Comparison of ENCODE assay signal across 8 cellular contexts in genomic region chr1:204503122-204503912, GRCh38. TPM values are rescaled to one million over a fixed set of nuclear protein-coding genes. Genes with fewer than 3 reads are reported as not detected.
A peak's percentile ranks its signal among the peaks of the same experiment; 100 is the strongest.
DNase-seq lines count a peak whose midpoint lies in the region; ATAC-seq, FAIRE-seq and TF ChIP-seq lines count a peak whose summit lies in the region.

No MANE protein-coding gene starts in this region.

- no peaks in the 10 kb centered on the region for H3K9me1 ChIP-seq in K562 (ENCODE audit: control insufficient read depth, insufficient read depth, low read length)

- intact Hi-C loops in HCT116 (cut with micrococcal nuclease), result loop anchor here (1.0 to 2.0 kb wide), 4 partner anchors 57 to 341 kb away; no protein-coding TSS in a partner anchor
- intact Hi-C loops in K562 (cut with micrococcal nuclease), result loop anchor here (1.0 to 10.0 kb wide), 7 partner anchors 57 to 639 kb away; partner anchors contain the start of gene SNRPE
- intact Hi-C loops in left lung (cut with DNase I), result loop anchor here (5.0 to 10.0 kb wide), 3 partner anchors 56 to 71 kb away; no protein-coding TSS in a partner anchor
- intact Hi-C loops in vagina (cut with DNase I), result loop anchor here (5.0 kb wide), 1 partner anchor 71 kb away; no protein-coding TSS in a partner anchor

- H3K27me3 ChIP-seq in HCT116 (ENCODE audit: insufficient read depth, low read length) (no peaks in the 10 kb centered on the region), K562 (ENCODE audit: control insufficient read depth in 2 of 2, insufficient read depth in 2 of 2, low read length in 2 of 2) (peaks cover under 1 to 3% of the 10 kb centered on the region in 2 experiments; a peak in 1 of 5 replicates), left lung (no peaks in the 10 kb centered on the region), vagina (no peaks in the 10 kb centered on the region)

- H3K36me3 ChIP-seq in HCT116 (ENCODE audit: control insufficient read depth in 1 of 2, insufficient read depth in 2 of 2, low read length in 2 of 2) (no peaks in the 10 kb centered on the region), K562 (ENCODE audit: control insufficient read depth, insufficient read depth, low read length) (no peaks in the 10 kb centered on the region), left lung (no peaks in the 10 kb centered on the region), vagina (no peaks in the 10 kb centered on the region)

- BruUV-seq in HCT116 (replicated peaks; lab: Mats Ljungman, UMichigan) (no TSS peak), K562 (replicated peaks; lab: Mats Ljungman, UMichigan) (no TSS peak)

- POLR2A ChIA-PET in HCT116 (lab: Charles Lee), result interaction anchor here (1.0 kb wide), 1 partner anchor 13 kb away, joined by 3 read pairs; the partner anchor contains the start of gene MDM4
- POLR2A ChIA-PET in K562 (lab: Yijun Ruan, JAX), result interaction anchor here (0.6 to 1.4 kb wide), 11 partner anchors 9 to 275 kb away, joined by 3 to 7 read pairs (median 3); partner anchors contain the start of genes MDM4 and PIK3C2B

- ATAC-seq in HCT116 (no peak), K562 (peak; percentile 15; the same call in 2 of the 3 replicates), left lung (peak; percentile 36), GM18907 (IDR thresholded peaks at IDR 0.05; ENCODE audit: unreplicated experiment) (no peak), GM18861 (IDR thresholded peaks at IDR 0.05; ENCODE audit: unreplicated experiment) (no peak)

- no peaks in the 10 kb centered on the region for H3K9me2 ChIP-seq in HCT116 (ENCODE audit: insufficient read depth)

- H4K20me1 ChIP-seq in HCT116 (ENCODE audit: insufficient read depth) (no peaks in the 10 kb centered on the region), K562 (replicated peaks; ENCODE audit: control insufficient read depth, insufficient read depth, low read length) (no peaks in the 10 kb centered on the region)

- CTCF ChIA-PET in HCT116 (lab: Charles Lee) (interaction anchor here (0.7 to 2.2 kb wide), 15 partner anchors 10 to 341 kb away, joined by 3 to 37 read pairs (median 6); partner anchors contain the start of genes MDM4 and PIK3C2B), K562 (lab: Yijun Ruan, JAX; ENCODE audit: low intra/inter-chr PET ratio) (interaction anchor here (0.8 to 3.7 kb wide), 11 partner anchors 22 to 342 kb away, joined by 3 to 29 read pairs (median 6); no protein-coding TSS in a partner anchor)

- RAD21 ChIA-PET in HCT116 (lab: Charles Lee; ENCODE audit: low non-redundant PET in 1 of 2, low total read pairs in 2 of 2, uncharacterized antibody in 2 of 2, unreplicated experiment in 2 of 2), result interaction anchor here (0.6 to 1.2 kb wide), 8 partner anchors 9 to 304 kb away, joined by 3 to 7 read pairs (median 3); no protein-coding TSS in a partner anchor

- H3K4me3 ChIP-seq in HCT116 (replicated peaks in 1 of 2; ENCODE audit: low read depth in 1 of 2, low read length in 2 of 2) (no peak overlapping the region), K562 (no peak overlapping the region), left lung (no peak overlapping the region), vagina (no peak overlapping the region)

- FAIRE-seq in K562 (lab: Jason Lieb, UNC), result no peak

- H3K4me2 ChIP-seq in HCT116 (ENCODE audit: low read length), result no peak overlapping the region; the same call in 1 of the 2 replicates
- no peak overlapping the region; the same call in 1 of the 2 replicates for H3K4me2 ChIP-seq in K562 (ENCODE audit: insufficient read depth, low read length)

- TF ChIP-seq RAD21 in HCT116 (IDR thresholded peaks at IDR 0.05; ENCODE audit: low read depth) (peak; percentile 94), K562 (CRISPR knock-in tag; conservative IDR thresholded peaks at IDR 0.05 in 1 of 2, IDR thresholded peaks at IDR 0.05 in 1 of 2) (peak; percentile 97 to 98)

- DNase-seq in COLO829 (ENCODE audit: low spot score) (peak; percentile 70), HCT116 (ENCODE audit: low read depth, low spot score) (peak; percentile 69), NCI-H526 treated with DMSO at 0.1 percent for 48 hours (lab: John Stamatoyannopoulos, UW) (peak; percentile 38), K562 (ENCODE audit: extremely low read depth in 1 of 4, low spot score in 3 of 4) (peak; percentile 42 to 83 (median 56)), left lung (no peak), vagina (ENCODE audit: extremely low spot score in 2 of 2) (no peak)

- H3K9ac ChIP-seq in HCT116 (ENCODE audit: low read length) (no peak overlapping the region), K562 (ENCODE audit: insufficient read depth in 1 of 2, low read depth in 2 of 2, low read length in 2 of 2) (no peak overlapping the region)

- H3K9me3 ChIP-seq in HCT116 (ENCODE audit: control insufficient read depth in 1 of 2, insufficient read depth in 1 of 2, low read depth in 1 of 2, low read length in 2 of 2) (peaks cover 0 to 4% of the 10 kb centered on the region in 2 experiments; a peak in 1 of 4 replicates), K562 (replicated peaks; ENCODE audit: control insufficient read depth, insufficient read depth, low read depth, low read length) (peaks cover 2% of the 10 kb centered on the region; the same call in 1 of the 2 replicates), left lung (no peaks in the 10 kb centered on the region), vagina (no peaks in the 10 kb centered on the region)

- TF ChIP-seq POLR2A in HCT116 (IDR thresholded peaks at IDR 0.05; ENCODE audit: borderline replicate concordance, extremely low read depth, insufficient read depth, insufficient read length), result no peak
- TF ChIP-seq POLR2A in K562 (conservative IDR thresholded peaks at IDR 0.05), result no peak
- TF ChIP-seq POLR2A in vagina (IDR thresholded peaks at IDR 0.05), result no peak

- no peak overlapping the region for H3K27ac ChIP-seq in HCT116 (ENCODE audit: low read depth, low read length)
- no peak overlapping the region for H3K27ac ChIP-seq in K562 (ENCODE audit: extremely low read depth, low read depth, low read length)
- H3K27ac ChIP-seq in left lung, result no peak overlapping the region
- H3K27ac ChIP-seq in vagina, result no peak overlapping the region

- 12% methylated on average over 7 of the region's 7 CpGs for WGBS in K562 (ENCODE audit: insufficient coverage, low coverage, missing lambda C conversion rate)

- H3K79me2 ChIP-seq in HCT116 (ENCODE audit: insufficient read depth, low read length) (no peaks in the 10 kb centered on the region), K562 (ENCODE audit: control insufficient read depth, insufficient read depth, low read length) (no peaks in the 10 kb centered on the region)

- TF ChIP-seq EP300 in K562 (IDR thresholded peaks at IDR 0.05; ENCODE audit: low read length), result 0 out of 2 replicates have a peak, but pooled peaks have one; percentile 20

- TF ChIP-seq CTCF in HCT116 (IDR thresholded peaks at IDR 0.05 in 2 of 3, conservative IDR thresholded peaks at IDR 0.05 in 1 of 3; ENCODE audit: borderline replicate concordance in 1 of 3, insufficient read depth in 1 of 3, low read depth in 2 of 3, low read length in 2 of 3) (peak; percentile 60 to 93 (median 86)), K562 (IDR thresholded peaks at IDR 0.05 in 2 of 3, conservative IDR thresholded peaks at IDR 0.05 in 1 of 3; ENCODE audit: insufficient read depth in 2 of 3, low read depth in 1 of 3, low read length in 3 of 3) (peak; percentile 70 to 97 (median 75); a peak in 5 of 6 replicates), left lung (IDR thresholded peaks at IDR 0.05) (peak; percentile 68 to 84), vagina (IDR thresholded peaks at IDR 0.05) (peak; percentile 72 to 79 (median 74))

- H3K4me1 ChIP-seq in HCT116 (ENCODE audit: control insufficient read depth in 1 of 2, insufficient read depth in 2 of 2, low read length in 2 of 2) (peaks cover 16 to 32% of the 10 kb centered on the region in 2 experiments), K562 (replicated peaks in 1 of 2; ENCODE audit: control insufficient read depth in 2 of 2, insufficient read depth in 2 of 2, low read length in 2 of 2) (peaks cover 0 to 3% of the 10 kb centered on the region in 2 experiments; a peak in 2 of 5 replicates), left lung (peaks cover 0 to 30% of the 10 kb centered on the region in 2 donors), vagina (no peaks in the 10 kb centered on the region)

- peak overlapping the region; percentile 88 for H2AFZ ChIP-seq in HCT116 (ENCODE audit: low read depth, low read length, poor library complexity, severe bottlenecking)
- peak overlapping the region; percentile 42 for H2AFZ ChIP-seq in K562 (ENCODE audit: low read depth, low read length)

- in situ Hi-C loops in K562 (cut with MboI), result loop anchor here (5.0 to 10.0 kb wide), 2 partner anchors 56 to 329 kb away; no protein-coding TSS in a partner anchor

RNA-seq across cellular contexts. Expression of gene PIK3C2B, which starts 8.7 kb away (rescaled TPM):
- total RNA-seq in HCT116 (2021; ENCODE audit: unreplicated experiment), result 17.4 TPM
- 6.9 and 8.9 TPM in 2 replicates for polyA plus RNA-seq in HCT116 (2012)
- 1.7 and 12.0 TPM in 2 replicates for total RNA-seq in K562 (2011; cell fraction: chromatin; rRNA removed; ENCODE audit: low replicate concordance)
- total RNA-seq in K562 (2011; cell fraction: nucleolus; rRNA removed), result 2.2 and 6.7 TPM in 2 replicates
- total RNA-seq in K562 (2011; cell fraction: nucleoplasm; rRNA removed), result 2.1 and 2.4 TPM in 2 replicates
- 0.95 and 1.6 TPM in 2 replicates for total RNA-seq in K562 (2014; rRNA removed)
- total RNA-seq in K562 (2014; rRNA removed; fragmentation: Illumina TruSeq; extraction: Trizol), result 0.61 and 0.62 TPM in 2 replicates
- 0.34 and 0.72 TPM in 2 replicates for total RNA-seq in K562 (2015; rRNA removed; fragmentation: Illumina TruSeq; extraction: Trizol)
- total RNA-seq in K562 (2021), result 1.8 and 2.9 TPM in 2 replicates
- 1.1 and 4.0 TPM in 2 replicates for polyA plus RNA-seq in K562 (2011; rRNA removed)
- polyA plus RNA-seq in K562 (2011; cell fraction: cytosol; rRNA removed), result 2.0 and 3.0 TPM in 2 replicates
- polyA plus RNA-seq in K562 (2011; cell fraction: nucleus; rRNA removed), result 3.8 and 3.9 TPM in 2 replicates
- 1.4 and 2.8 TPM in 2 replicates for polyA plus RNA-seq in K562 (2012)
- polyA plus RNA-seq in K562 (2014; fragmentation: Illumina TruSeq; extraction: Trizol), result 0.55 and 0.82 TPM in 2 replicates
- polyA plus RNA-seq in K562 (2014; fragmentation: Nextera tagmentation; extraction: Ambion mirVana), result under 1 TPM; 0.10 to 0.27 TPM
- 0.27 and 0.65 TPM in 2 replicates for polyA plus RNA-seq in K562 (2014; rRNA removed)
- 3.3 and 3.9 TPM in 2 replicates for polyA minus RNA-seq in K562 (2011; rRNA and poly(A)+ RNA removed)
- 2.7 and 7.7 TPM in 2 replicates for polyA minus RNA-seq in K562 (2011; cell fraction: cytosol; rRNA and poly(A)+ RNA removed)
- 3.1 and 6.1 TPM in 2 replicates for polyA minus RNA-seq in K562 (2011; cell fraction: nucleus; rRNA and poly(A)+ RNA removed)
- 10 to 100 TPM; 26.5 to 42.6 TPM for total RNA-seq in left lung
- total RNA-seq in vagina, result 52.1 TPM

RNA-seq across cellular contexts. Expression of gene MDM4, which starts 12.9 kb away (rescaled TPM):
- 79.5 TPM for total RNA-seq in HCT116 (2021; ENCODE audit: unreplicated experiment)
- polyA plus RNA-seq in HCT116 (2012), result 12.9 and 14.7 TPM in 2 replicates
- total RNA-seq in K562 (2011; cell fraction: chromatin; rRNA removed; ENCODE audit: low replicate concordance), result 237 and 644 TPM in 2 replicates
- total RNA-seq in K562 (2011; cell fraction: nucleolus; rRNA removed), result 117 and 136 TPM in 2 replicates
- total RNA-seq in K562 (2011; cell fraction: nucleoplasm; rRNA removed), result 249 and 386 TPM in 2 replicates
- total RNA-seq in K562 (2014; rRNA removed), result 21.2 and 24.6 TPM in 2 replicates
- total RNA-seq in K562 (2014; rRNA removed; fragmentation: Illumina TruSeq; extraction: Trizol), result 40.6 and 53.0 TPM in 2 replicates
- total RNA-seq in K562 (2015; rRNA removed; fragmentation: Illumina TruSeq; extraction: Trizol), result 32.2 and 33.4 TPM in 2 replicates
- 55.9 and 61.7 TPM in 2 replicates for total RNA-seq in K562 (2021)
- polyA plus RNA-seq in K562 (2011; rRNA removed), result 41.2 and 46.7 TPM in 2 replicates
- polyA plus RNA-seq in K562 (2011; cell fraction: cytosol; rRNA removed), result 5.9 and 16.5 TPM in 2 replicates
- polyA plus RNA-seq in K562 (2011; cell fraction: nucleus; rRNA removed), result 63.1 and 81.2 TPM in 2 replicates
- 5.2 and 7.5 TPM in 2 replicates for polyA plus RNA-seq in K562 (2012)
- 10.0 TPM in 2 replicates for polyA plus RNA-seq in K562 (2014; fragmentation: Illumina TruSeq; extraction: Trizol)
- polyA plus RNA-seq in K562 (2014; fragmentation: Nextera tagmentation; extraction: Ambion mirVana), result 10 to 100 TPM in 1 of 2 experiments, 1 to 10 TPM in 1; 3.3 to 11.1 TPM
- 17.9 and 22.6 TPM in 2 replicates for polyA plus RNA-seq in K562 (2014; rRNA removed)
- 171 and 249 TPM in 2 replicates for polyA minus RNA-seq in K562 (2011; rRNA and poly(A)+ RNA removed)
- 15.7 and 26.6 TPM in 2 replicates for polyA minus RNA-seq in K562 (2011; cell fraction: cytosol; rRNA and poly(A)+ RNA removed)
- 120 and 165 TPM in 2 replicates for polyA minus RNA-seq in K562 (2011; cell fraction: nucleus; rRNA and poly(A)+ RNA removed)
- total RNA-seq in left lung, result 10 to 100 TPM; 46.7 to 82.1 TPM
- 90.1 TPM for total RNA-seq in vagina

Comparison
In these comparisons a context has a peak if more than half of its experiments do, and no peak if none do; other contexts are left out.
1. DNase-seq: peak in COLO829 (single experiment), HCT116 (single experiment), NCI-H526 treated with DMSO at 0.1 percent for 48 hours (single experiment) and K562 (4 of 4); none in left lung (0 of 2) and vagina (0 of 2).
2. ATAC-seq: peak in K562 (single experiment) and left lung (single experiment); none in HCT116 (single experiment), GM18907 (single experiment) and GM18861 (single experiment).
3. Peak in every context shown above with its lines, with median percentiles within 50 percentile points of each other: CTCF ChIP-seq.